ENCODE assay signal across 20 cellular contexts in genomic region chr6:72677740-72678139, GRCh38. TPM values are rescaled to one million over a fixed set of nuclear protein-coding genes. Genes with fewer than 3 reads are reported as not detected.
DNase-seq lines count a peak whose midpoint lies in the region; ATAC-seq and TF ChIP-seq lines count a peak whose summit lies in the region.
"Had no signal": no experiment of that assay in that cellular context is flagged by ENCODE, and none has a peak within 500 bp of the region (broad histone marks: within the 10 kb centered on the region; RNA-seq: fewer than 3 reads in every experiment).

No MANE protein-coding gene starts in this region.

- H3K27ac Mint-ChIP-seq in WTC11 = no peak overlapping the region
- H3K27ac Mint-ChIP-seq: B cell; CD4-positive, CD25-positive, alpha-beta regulatory T cell; CD8-positive, alpha-beta T cell; GM23338; H9 had no signal

- TF ChIP-seq POLR2A in thyroid gland (IDR thresholded peaks at IDR 0.05) = no peak

- DNase-seq in AG09319 (ENCODE audit: extremely low read depth, low read depth) = peak; percentile 19
- DNase-seq in SK-N-DZ (ENCODE audit: low spot score) = peak; percentile 48
- peak; percentile 17 for DNase-seq in dedifferentiated amniotic fluid mesenchymal stem cell (ENCODE audit: extremely low spot score)
- DNase-seq in thyroid gland = no peak
- no peak for DNase-seq in NCI-H226
- no peak for DNase-seq in WTC11 (ENCODE audit: low spot score)
- DNase-seq: Caco-2; CD4-positive, CD25-positive, alpha-beta regulatory T cell; CD8-positive, alpha-beta T cell; DMS153; DMS79; EL; GDM1; H9 had no signal

- no peak overlapping the region for H3K4me3 Mint-ChIP-seq in WTC11
- H3K4me3 Mint-ChIP-seq: B cell; CD4-positive, CD25-positive, alpha-beta regulatory T cell; CD8-positive, alpha-beta T cell; GM23338; H9 had no signal

- no peaks in the 10 kb centered on the region for H3K4me1 Mint-ChIP-seq in WTC11
- H3K4me1 Mint-ChIP-seq: B cell, GM23338, H9 had no signal

- CTCF ChIA-PET in WTC11 (lab: Charles Lee) = no interaction called here

- POLR2A ChIA-PET in WTC11 (lab: Charles Lee) = no interaction called here

- H3K9me3 ChIP-seq in thyroid gland = no peaks in the 10 kb centered on the region
- H3K9me3 ChIP-seq: BLaER1, Caco-2 had no signal

- peak overlapping the region; percentile 6 to 74 (median 17) for H3K27ac ChIP-seq in thyroid gland
- H3K27ac ChIP-seq: BLaER1, C4-2B had no signal

- intact Hi-C loops in thyroid gland (cut with DNase I) = no loop called here

- TF ChIP-seq CTCF in AG09319 (IDR thresholded peaks at IDR 0.05; ENCODE audit: low read depth, low read length) = no peak
- no peak for TF ChIP-seq CTCF in thyroid gland (IDR thresholded peaks at IDR 0.05)
- no peak for TF ChIP-seq CTCF in WTC11 (IDR thresholded peaks at IDR 0.05)

- H3K4me1 ChIP-seq in thyroid gland = peaks cover 18 to 38% of the 10 kb centered on the region in 2 donors
- H3K4me1 ChIP-seq: Caco-2 had no signal

- no peaks in the 10 kb centered on the region for H3K27me3 ChIP-seq in thyroid gland
- H3K27me3 ChIP-seq: BLaER1 had no signal

- no peaks in the 10 kb centered on the region for H3K36me3 ChIP-seq in thyroid gland

- no peaks in the 10 kb centered on the region for H3K36me3 Mint-ChIP-seq in WTC11

- no peak overlapping the region for H3K4me3 ChIP-seq in thyroid gland (replicated peaks in 1 of 3)
- H3K4me3 ChIP-seq: BLaER1, GM12878, GM23338 had no signal

- no peaks in the 10 kb centered on the region for H3K9me3 Mint-ChIP-seq in WTC11
- H3K9me3 Mint-ChIP-seq: CD8-positive, alpha-beta T cell; GM23338; H9 had no signal

- no peaks in the 10 kb centered on the region for H3K27me3 Mint-ChIP-seq in WTC11 (ENCODE audit: low read depth)
- H3K27me3 Mint-ChIP-seq: B cell; CD4-positive, CD25-positive, alpha-beta regulatory T cell had no signal

- ATAC-seq in WTC11 = no peak
- ATAC-seq: CD8-positive, alpha-beta T cell; GM12878; GM23338; HCT116 had no signal

- WGBS in thyroid gland, 2 donors = 85 to 87% methylated on average over 1 of the region's 1 CpG

TF ChIP-seq in WTC11, 78 proteins besides CTCF, POLR2A, EP300 and RAD21:
- TF ChIP-seq TP53 (CRISPR knock-in tag; IDR thresholded peaks at IDR 0.05) (no peak), AR (CRISPR knock-in tag; IDR thresholded peaks at IDR 0.05) (no peak), E2F5 (CRISPR knock-in tag; IDR thresholded peaks at IDR 0.05) (no peak), USF1 (CRISPR knock-in tag; IDR thresholded peaks at IDR 0.05) (no peak), SOX15 (CRISPR knock-in tag; IDR thresholded peaks at IDR 0.05) (no peak), EMX1 (CRISPR knock-in tag; IDR thresholded peaks at IDR 0.05) (no peak), E2F1 (CRISPR knock-in tag; IDR thresholded peaks at IDR 0.05) (no peak), SMAD3 (CRISPR knock-in tag; IDR thresholded peaks at IDR 0.05; ENCODE audit: borderline replicate concordance) (no peak), PREB (CRISPR knock-in tag; IDR thresholded peaks at IDR 0.05; ENCODE audit: borderline replicate concordance) (no peak), ZNF232 (CRISPR knock-in tag; IDR thresholded peaks at IDR 0.05) (no peak), NR1H2 (CRISPR knock-in tag; IDR thresholded peaks at IDR 0.05) (no peak), PRRX2 (CRISPR knock-in tag; IDR thresholded peaks at IDR 0.05) (no peak), MXD4 (CRISPR knock-in tag; IDR thresholded peaks at IDR 0.05; ENCODE audit: borderline replicate concordance) (no peak), USF2 (CRISPR knock-in tag; IDR thresholded peaks at IDR 0.05) (no peak)

RNA-seq across cellular contexts. Expression of gene KCNQ5, which starts 55.9 kb away (rescaled TPM):
- 7.0 and 8.4 TPM in 2 replicates for polyA plus RNA-seq in SK-N-DZ (2014; cell fraction: cytosol; rRNA removed)
- 4.5 and 11.2 TPM in 2 replicates for polyA plus RNA-seq in SK-N-DZ (2014; cell fraction: nucleus; rRNA removed)
- 10 to 100 TPM in 2 of 4 donors, 1 to 10 TPM in 2; 1.1 to 14.6 (median 9.0) TPM for total RNA-seq in thyroid gland
- 1.5 to 2.0 TPM (median 1.7 TPM) in 3 replicates for total RNA-seq in WTC11 (2021)

Comparison
In these comparisons a context has a peak if more than half of its experiments do, and no peak if none do; other contexts are left out.
1. DNase-seq: peak in AG09319 (single experiment), SK-N-DZ (single experiment) and dedifferentiated amniotic fluid mesenchymal stem cell (single experiment); none in thyroid gland (0 of 2), NCI-H226 (single experiment) and WTC11 (single experiment).